8 cellular contexts compared by ENCODE assay signal in the genomic region with DNA sequence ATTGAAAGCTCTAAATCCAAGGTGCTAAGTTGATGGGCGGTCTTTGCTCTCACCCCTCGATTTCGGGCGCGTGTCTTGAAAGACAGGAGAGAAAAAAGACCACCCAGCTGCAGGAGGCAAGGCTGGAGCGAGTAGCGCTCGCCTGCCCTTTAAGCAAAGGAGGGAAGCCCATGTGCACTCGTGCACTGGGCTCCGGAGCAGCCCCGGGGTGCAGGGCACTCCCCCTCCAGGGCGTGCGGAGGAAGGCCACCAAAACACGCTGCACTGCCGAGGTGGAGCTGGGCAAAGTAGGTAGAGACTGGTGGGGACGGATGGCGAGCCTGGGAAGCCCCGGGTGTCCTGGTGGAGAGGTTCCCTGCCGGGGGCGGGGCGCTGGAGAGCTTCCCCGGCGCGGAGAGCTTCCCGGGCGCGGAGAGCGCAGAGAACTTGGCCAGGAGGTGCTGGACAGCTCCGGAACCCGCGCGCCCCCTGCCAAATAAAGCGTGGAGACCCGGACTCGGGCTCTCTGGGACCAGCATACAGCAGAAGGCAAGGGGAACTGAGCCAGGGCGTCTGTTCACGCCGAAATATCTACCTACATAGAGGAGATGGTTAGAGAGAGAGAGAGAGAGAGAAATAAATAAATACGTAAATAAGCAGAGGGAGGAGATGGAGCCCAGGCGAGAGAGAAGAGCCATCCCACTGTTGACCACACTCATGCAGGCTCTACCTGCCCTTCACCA. TPM values are rescaled to one million over a fixed set of nuclear protein-coding genes. Genes with fewer than 3 reads are reported as not detected.
DNase-seq lines count a peak whose midpoint lies in the region; ATAC-seq and TF ChIP-seq lines count a peak whose summit lies in the region.

No MANE protein-coding gene starts in this region.

- H2BK120ac ChIP-seq in neuronal stem cell (ENCODE audit: low read depth, low read length): no peak overlapping the region

- H3K27ac Mint-ChIP-seq in CD4-positive, CD25-positive, alpha-beta regulatory T cell: peak overlapping the region in 1 of 3 donors; percentile 84

- TF ChIP-seq CTCF in fibroblast of pulmonary artery (IDR thresholded peaks at IDR 0.05; ENCODE audit: low read length, missing control alignments): no peak
- no peak for TF ChIP-seq CTCF in upper lobe of right lung (IDR thresholded peaks at IDR 0.05)

- H3K4me1 Mint-ChIP-seq in CD4-positive, CD25-positive, alpha-beta regulatory T cell: peaks cover 13 to 25% (median 14%) of the 10 kb centered on the region in 4 donors

- peaks cover 59% of the 10 kb centered on the region for H3K27me3 Mint-ChIP-seq in CD4-positive, CD25-positive, alpha-beta regulatory T cell

- no peak overlapping the region for H4K8ac ChIP-seq in neuronal stem cell (ENCODE audit: low read depth, low read length)

- peak overlapping the region; percentile 64 for H3K4me3 ChIP-seq in CD4-positive, CD25-positive, alpha-beta regulatory T cell (ENCODE audit: low read depth, low read length)
- H3K4me3 ChIP-seq in fibroblast of pulmonary artery (replicated peaks; ENCODE audit: low read depth, low read length) (peak overlapping the region; percentile 42), neuronal stem cell (ENCODE audit: low read length in 2 of 2) (peak overlapping the region; percentile 73 to 89), upper lobe of right lung (peak overlapping the region; percentile 54)

- peak overlapping the region; percentile 46 to 81 (median 69) for H3K4me3 Mint-ChIP-seq in CD4-positive, CD25-positive, alpha-beta regulatory T cell

- H3K9me3 ChIP-seq in CD4-positive, CD25-positive, alpha-beta regulatory T cell (ENCODE audit: control insufficient read depth in 2 of 2, low read length in 2 of 2): peaks cover 8 to 11% of the 10 kb centered on the region in 2 experiments
- H3K9me3 ChIP-seq in neuronal stem cell (replicated peaks in 1 of 2; ENCODE audit: control insufficient read depth in 2 of 2, insufficient read depth in 1 of 2, low read depth in 1 of 2, low read length in 2 of 2): peaks cover 0 to 5% of the 10 kb centered on the region in 2 donors
- peaks cover 9% of the 10 kb centered on the region for H3K9me3 ChIP-seq in upper lobe of right lung

- H3K23ac ChIP-seq in neuronal stem cell (ENCODE audit: low read depth, low read length, poor library complexity): peak overlapping the region; percentile 15

- no peak overlapping the region for H3K4ac ChIP-seq in neuronal stem cell (ENCODE audit: low read length)

- H3K14ac ChIP-seq in neuronal stem cell (ENCODE audit: low read length): no peak overlapping the region

- no peak overlapping the region for H4K91ac ChIP-seq in neuronal stem cell (ENCODE audit: low read depth, low read length, poor library complexity)

- peak overlapping the region; percentile 83 for H2BK15ac ChIP-seq in neuronal stem cell (ENCODE audit: low read length)

- H3K9me3 Mint-ChIP-seq in CD4-positive, CD25-positive, alpha-beta regulatory T cell: peaks cover 1 to 29% (median 7%) of the 10 kb centered on the region in 7 donors

- H3K4me1 ChIP-seq in CD4-positive, CD25-positive, alpha-beta regulatory T cell (ENCODE audit: control insufficient read depth, insufficient read depth, low read length, poor library complexity, severe bottlenecking): peaks cover 25% of the 10 kb centered on the region
- peaks cover 2 to 5% of the 10 kb centered on the region in 2 donors for H3K4me1 ChIP-seq in neuronal stem cell (ENCODE audit: control insufficient read depth in 2 of 2, insufficient read depth in 1 of 2, low read depth in 1 of 2, low read length in 2 of 2)
- H3K4me1 ChIP-seq in upper lobe of right lung: peaks cover 15% of the 10 kb centered on the region

- H3K18ac ChIP-seq in neuronal stem cell (ENCODE audit: low read length): peak overlapping the region; percentile 92

- intact Hi-C loops in upper lobe of right lung (cut with DNase I): no loop called here

- peak overlapping the region; percentile 87 for H3K4me2 ChIP-seq in neuronal stem cell (ENCODE audit: insufficient read depth, low read length, poor library complexity, severe bottlenecking)

- H3K79me1 ChIP-seq in neuronal stem cell (ENCODE audit: low read depth, low read length): peaks cover 2% of the 10 kb centered on the region

- H2BK5ac ChIP-seq in neuronal stem cell (ENCODE audit: low read length): peak overlapping the region; percentile 77

- ATAC-seq in CD4-positive, CD25-positive, alpha-beta regulatory T cell (ENCODE audit: low read depth in 2 of 2): peak; percentile 67 to 72
- ATAC-seq in GM21723 (IDR thresholded peaks at IDR 0.05; ENCODE audit: unreplicated experiment): peak; percentile 69
- ATAC-seq in upper lobe of right lung: peak; percentile 72
- no peak for ATAC-seq in GM18873 (IDR thresholded peaks at IDR 0.05; ENCODE audit: low FRiP score, unreplicated experiment)

- WGBS in neuronal stem cell (ENCODE audit: extremely low coverage in 2 of 2, insufficient read length in 2 of 2, insufficient replicate concordance in 1 of 2), 2 donors: no CpG with 5 or more reads among the region's 40 CpGs

- DNase-seq in CD4-positive, CD25-positive, alpha-beta regulatory T cell: peak in 2 of 3 donors; percentile 14 to 23
- DNase-seq in NCI-H524 treated with DMSO at 0.1 percent for 48 hours (lab: John Stamatoyannopoulos, UW) (peak; percentile 59), fibroblast of pulmonary artery (ENCODE audit: low read depth) (peak; percentile 12), neuronal stem cell (ENCODE audit: low spot score) (peak; percentile 88), upper lobe of right lung (peak; percentile 65)
- peak; percentile 11 to 18 for DNase-seq in activated T-helper 1 cell treated with anti-CD3 and anti-CD28 coated beads, Interleukin-2, amount 50 U/mL, for 16 hours (ENCODE audit: low read depth in 1 of 2, low spot score in 1 of 2)

- H3K27ac ChIP-seq in CD4-positive, CD25-positive, alpha-beta regulatory T cell (ENCODE audit: insufficient read depth, low read length, poor library complexity, severe bottlenecking): no peak overlapping the region
- H3K27ac ChIP-seq in neuronal stem cell (replicated peaks; ENCODE audit: low read length) (peak overlapping the region; percentile 86), upper lobe of right lung (no peak overlapping the region)

- H2AFZ ChIP-seq in neuronal stem cell (ENCODE audit: low read length): peak overlapping the region; percentile 99

- peak overlapping the region; percentile 90 for H3K9ac ChIP-seq in neuronal stem cell (ENCODE audit: low read depth, low read length, poor library complexity)

- H2AK5ac ChIP-seq in neuronal stem cell (ENCODE audit: low read depth, low read length): no peak overlapping the region

- H2BK12ac ChIP-seq in neuronal stem cell (ENCODE audit: low read length): no peak overlapping the region

- no peaks in the 10 kb centered on the region for H3K36me3 Mint-ChIP-seq in CD4-positive, CD25-positive, alpha-beta regulatory T cell

- peaks cover 42% of the 10 kb centered on the region for H3K27me3 ChIP-seq in CD4-positive, CD25-positive, alpha-beta regulatory T cell (ENCODE audit: control insufficient read depth, insufficient read depth, low read length)
- H3K27me3 ChIP-seq in neuronal stem cell (ENCODE audit: control insufficient read depth in 3 of 3, insufficient read depth in 3 of 3, low read depth in 1 of 3, low read length in 3 of 3) (no peaks in the 10 kb centered on the region), upper lobe of right lung (peaks cover 54% of the 10 kb centered on the region)

- no peaks in the 10 kb centered on the region for H3K36me3 ChIP-seq in CD4-positive, CD25-positive, alpha-beta regulatory T cell (ENCODE audit: control insufficient read depth, insufficient read depth, low read length)
- peaks cover 0 to 11% of the 10 kb centered on the region in 2 donors for H3K36me3 ChIP-seq in neuronal stem cell (replicated peaks in 1 of 2; ENCODE audit: control insufficient read depth in 2 of 2, insufficient read depth in 2 of 2, low read length in 2 of 2)
- H3K36me3 ChIP-seq in upper lobe of right lung: no peaks in the 10 kb centered on the region

RNA-seq across cellular contexts. Expression of a gene that starts 0.6 kb away (rescaled TPM):
- 11.9 TPM for total RNA-seq in CD4-positive, CD25-positive, alpha-beta regulatory T cell
- 1 to 10 TPM; 1.2 to 5.0 (median 3.0) TPM for polyA plus RNA-seq in CD4-positive, CD25-positive, alpha-beta regulatory T cell
- polyA plus RNA-seq in neuronal stem cell (2013, experiment 1 of 2): 243 TPM
- polyA plus RNA-seq in neuronal stem cell (2013, experiment 2 of 2): 245 TPM
- total RNA-seq in upper lobe of right lung: 1.6 TPM

Comparison
In these comparisons a context has a peak if more than half of its experiments do, and no peak if none do; other contexts are left out.
1. DNase-seq: peak in every context shown above with its lines; median percentile 88 in neuronal stem cell; 65 in upper lobe of right lung; 59 in NCI-H524 treated with DMSO at 0.1 percent for 48 hours; 18 in CD4-positive, CD25-positive, alpha-beta regulatory T cell; 14 in activated T-helper 1 cell treated with anti-CD3 and anti-CD28 coated beads, Interleukin-2, amount 50 U/mL, for 16 hours; 12 in fibroblast of pulmonary artery.